ENCODE assay signal across 1 cellular context in genomic region chr11:19259487-19260345, GRCh38.
TF ChIP-seq lines count a peak whose summit lies in the region.

No MANE protein-coding gene starts in this region.

TF ChIP-seq in K562, 482 proteins besides CTCF, POLR2A, EP300 and RAD21 (continued from another document):
- TF ChIP-seq, protein P1, sequence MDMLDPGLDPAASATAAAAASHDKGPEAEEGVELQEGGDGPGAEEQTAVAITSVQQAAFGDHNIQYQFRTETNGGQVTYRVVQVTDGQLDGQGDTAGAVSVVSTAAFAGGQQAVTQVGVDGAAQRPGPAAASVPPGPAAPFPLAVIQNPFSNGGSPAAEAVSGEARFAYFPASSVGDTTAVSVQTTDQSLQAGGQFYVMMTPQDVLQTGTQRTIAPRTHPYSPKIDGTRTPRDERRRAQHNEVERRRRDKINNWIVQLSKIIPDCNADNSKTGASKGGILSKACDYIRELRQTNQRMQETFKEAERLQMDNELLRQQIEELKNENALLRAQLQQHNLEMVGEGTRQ (CRISPR knock-in tag; IDR thresholded peaks at IDR 0.05): no peak
- TF ChIP-seq ZNF197 (CRISPR knock-in tag; IDR thresholded peaks at IDR 0.05; ENCODE audit: low read depth) (no peak), SAP30 (IDR thresholded peaks at IDR 0.05; ENCODE audit: borderline replicate concordance, insufficient read depth, low read depth, low read length, poor library complexity, severe bottlenecking) (no peak), TCF3 (CRISPR knock-in tag; IDR thresholded peaks at IDR 0.05) (no peak), HNRNPH1 (optimal IDR thresholded peaks at IDR 0.05; ENCODE audit: low read depth, low read length) (no peak), JUND (IDR thresholded peaks at IDR 0.05; ENCODE audit: borderline replicate concordance, low read depth, low read length) (peak; percentile 36; the same call in 1 of the 2 replicates), JUND (tag; IDR thresholded peaks at IDR 0.05; ENCODE audit: borderline replicate concordance, low read depth, low read length) (no peak), ZNF311 (CRISPR knock-in tag; IDR thresholded peaks at IDR 0.05) (no peak), SP2 (IDR thresholded peaks at IDR 0.05; ENCODE audit: extremely low read depth, low read depth, low read length, poor library complexity, severe bottlenecking) (no peak), ZNF717 (CRISPR knock-in tag; IDR thresholded peaks at IDR 0.05) (no peak), KAT2B (IDR thresholded peaks at IDR 0.05; ENCODE audit: low read depth, low read length) (no peak), ZNF57 (CRISPR knock-in tag; IDR thresholded peaks at IDR 0.05) (no peak), SMC3 (conservative IDR thresholded peaks at IDR 0.05; ENCODE audit: insufficient read depth, low read depth, low read length) (peak; percentile 57), PCBP2 (IDR thresholded peaks at IDR 0.05; ENCODE audit: low read depth, low read length, poor library complexity, severe bottlenecking) (no peak), SMAD4 (CRISPR knock-in tag; conservative IDR thresholded peaks at IDR 0.05) (no peak), CHD1 (IDR thresholded peaks at IDR 0.05; ENCODE audit: low read length) (no peak), POLR3A (IDR thresholded peaks at IDR 0.05; ENCODE audit: borderline replicate concordance, extremely low read depth, insufficient read depth, insufficient read length) (no peak), CBX1 (IDR thresholded peaks at IDR 0.05; ENCODE audit: low read depth) (no peak), ZC3H8 (IDR thresholded peaks at IDR 0.05) (no peak), SETDB1 (IDR thresholded peaks at IDR 0.05; ENCODE audit: low read length) (no peak), NFE2L1 (tag; IDR thresholded peaks at IDR 0.05; ENCODE audit: borderline replicate concordance, low read depth) (no peak), RBM15 (IDR thresholded peaks at IDR 0.05; ENCODE audit: insufficient read depth, low read length) (no peak), TEAD2 (tag; IDR thresholded peaks at IDR 0.05) (no peak), MYNN (IDR thresholded peaks at IDR 0.05) (0 out of 2 replicates have a peak, but pooled peaks have one; percentile 58), MYNN (CRISPR knock-in tag; IDR thresholded peaks at IDR 0.05) (no peak), ZNF561 (CRISPR knock-in tag; conservative IDR thresholded peaks at IDR 0.05) (no peak), NUFIP1 (IDR thresholded peaks at IDR 0.05; ENCODE audit: partially characterized antibody) (no peak), NFIX (CRISPR knock-in tag; IDR thresholded peaks at IDR 0.05; ENCODE audit: low read depth) (no peak), TBL1XR1 (IDR thresholded peaks at IDR 0.05; ENCODE audit: low read length in 2 of 2) (peak in 1 of 2 experiments; percentile 30; a peak in 1 of 4 replicates), HIVEP1 (CRISPR knock-in tag; IDR thresholded peaks at IDR 0.05) (no peak), SMAD3 (CRISPR knock-in tag; conservative IDR thresholded peaks at IDR 0.05) (no peak), ZBTB8A (IDR thresholded peaks at IDR 0.05; ENCODE audit: partially characterized antibody) (no peak), BRF2 (IDR thresholded peaks at IDR 0.05; ENCODE audit: borderline replicate concordance, insufficient read depth, insufficient read length) (no peak), ZNF354B (CRISPR knock-in tag; IDR thresholded peaks at IDR 0.05) (no peak), SREBF2 (CRISPR knock-in tag; IDR thresholded peaks at IDR 0.05) (no peak), JUN (IDR thresholded peaks at IDR 0.05; ENCODE audit: borderline replicate concordance, low read depth, low read length) (no peak), JUN (CRISPR knock-in tag; IDR thresholded peaks at IDR 0.05; ENCODE audit: borderline replicate concordance) (no peak), IFI16 (CRISPR knock-in tag; IDR thresholded peaks at IDR 0.05) (no peak), DACH1 (IDR thresholded peaks at IDR 0.05; ENCODE audit: partially characterized antibody) (peak; percentile 91), NR3C1 (CRISPR knock-in tag; IDR thresholded peaks at IDR 0.05) (no peak), TBP (optimal IDR thresholded peaks at IDR 0.05; ENCODE audit: low read depth, low read length) (no peak), WHSC1 (IDR thresholded peaks at IDR 0.05; ENCODE audit: low read length) (no peak)
- TF ChIP-seq, protein P2, sequence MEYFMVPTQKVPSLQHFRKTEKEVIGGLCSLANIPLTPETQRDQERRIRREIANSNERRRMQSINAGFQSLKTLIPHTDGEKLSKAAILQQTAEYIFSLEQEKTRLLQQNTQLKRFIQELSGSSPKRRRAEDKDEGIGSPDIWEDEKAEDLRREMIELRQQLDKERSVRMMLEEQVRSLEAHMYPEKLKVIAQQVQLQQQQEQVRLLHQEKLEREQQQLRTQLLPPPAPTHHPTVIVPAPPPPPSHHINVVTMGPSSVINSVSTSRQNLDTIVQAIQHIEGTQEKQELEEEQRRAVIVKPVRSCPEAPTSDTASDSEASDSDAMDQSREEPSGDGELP (CRISPR knock-in tag; IDR thresholded peaks at IDR 0.05; ENCODE audit: borderline replicate concordance): no peak
- TF ChIP-seq, protein P3, sequence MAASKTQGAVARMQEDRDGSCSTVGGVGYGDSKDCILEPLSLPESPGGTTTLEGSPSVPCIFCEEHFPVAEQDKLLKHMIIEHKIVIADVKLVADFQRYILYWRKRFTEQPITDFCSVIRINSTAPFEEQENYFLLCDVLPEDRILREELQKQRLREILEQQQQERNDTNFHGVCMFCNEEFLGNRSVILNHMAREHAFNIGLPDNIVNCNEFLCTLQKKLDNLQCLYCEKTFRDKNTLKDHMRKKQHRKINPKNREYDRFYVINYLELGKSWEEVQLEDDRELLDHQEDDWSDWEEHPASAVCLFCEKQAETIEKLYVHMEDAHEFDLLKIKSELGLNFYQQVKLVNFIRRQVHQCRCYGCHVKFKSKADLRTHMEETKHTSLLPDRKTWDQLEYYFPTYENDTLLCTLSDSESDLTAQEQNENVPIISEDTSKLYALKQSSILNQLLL (CRISPR knock-in tag; IDR thresholded peaks at IDR 0.05; ENCODE audit: borderline replicate concordance): no peak
- TF ChIP-seq, protein P4, sequence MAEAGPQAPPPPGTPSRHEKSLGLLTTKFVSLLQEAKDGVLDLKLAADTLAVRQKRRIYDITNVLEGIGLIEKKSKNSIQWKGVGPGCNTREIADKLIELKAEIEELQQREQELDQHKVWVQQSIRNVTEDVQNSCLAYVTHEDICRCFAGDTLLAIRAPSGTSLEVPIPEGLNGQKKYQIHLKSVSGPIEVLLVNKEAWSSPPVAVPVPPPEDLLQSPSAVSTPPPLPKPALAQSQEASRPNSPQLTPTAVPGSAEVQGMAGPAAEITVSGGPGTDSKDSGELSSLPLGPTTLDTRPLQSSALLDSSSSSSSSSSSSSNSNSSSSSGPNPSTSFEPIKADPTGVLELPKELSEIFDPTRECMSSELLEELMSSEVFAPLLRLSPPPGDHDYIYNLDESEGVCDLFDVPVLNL (CRISPR knock-in tag; IDR thresholded peaks at IDR 0.05; ENCODE audit: low read depth): no peak
- TF ChIP-seq, protein P5, sequence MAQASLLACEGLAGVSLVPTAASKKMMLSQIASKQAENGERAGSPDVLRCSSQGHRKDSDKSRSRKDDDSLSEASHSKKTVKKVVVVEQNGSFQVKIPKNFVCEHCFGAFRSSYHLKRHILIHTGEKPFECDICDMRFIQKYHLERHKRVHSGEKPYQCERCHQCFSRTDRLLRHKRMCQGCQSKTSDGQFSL (CRISPR knock-in tag; IDR thresholded peaks at IDR 0.05): no peak
- TF ChIP-seq, protein P5 (tag; IDR thresholded peaks at IDR 0.05): no peak
- TF ChIP-seq, protein P6, sequence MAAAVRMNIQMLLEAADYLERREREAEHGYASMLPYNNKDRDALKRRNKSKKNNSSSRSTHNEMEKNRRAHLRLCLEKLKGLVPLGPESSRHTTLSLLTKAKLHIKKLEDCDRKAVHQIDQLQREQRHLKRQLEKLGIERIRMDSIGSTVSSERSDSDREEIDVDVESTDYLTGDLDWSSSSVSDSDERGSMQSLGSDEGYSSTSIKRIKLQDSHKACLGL (CRISPR knock-in tag; IDR thresholded peaks at IDR 0.05; ENCODE audit: borderline replicate concordance, poor library complexity, severe bottlenecking): no peak
TF ChIP-seq in K562: peak in this region for 6.
